ENCODE assay signal across 18 cellular contexts in genomic region chr13:74669149-74669548, GRCh38.
DNase-seq lines count a peak whose midpoint lies in the region; ATAC-seq lines count a peak whose summit lies in the region.
"Had no signal": no experiment of that assay in that cellular context is flagged by ENCODE, and none has a peak within 500 bp of the region (broad histone marks: within the 10 kb centered on the region; RNA-seq: fewer than 3 reads in every experiment).

No MANE protein-coding gene starts in this region.

- H3K4me1 ChIP-seq in mesendoderm (ENCODE audit: control insufficient read depth, low read depth, low read length): no peaks in the 10 kb centered on the region
- H3K4me1 ChIP-seq in SJCRH30: no peaks in the 10 kb centered on the region
- H3K4me1 ChIP-seq: A549, Caco-2 had no signal

- H4K8ac ChIP-seq in mesendoderm (ENCODE audit: low read depth, low read length): no peak overlapping the region

- H3K36me3 ChIP-seq in mesendoderm (ENCODE audit: control insufficient read depth, insufficient read depth, low read length) (no peaks in the 10 kb centered on the region), SJCRH30 (no peaks in the 10 kb centered on the region)

- no peak overlapping the region for H2AK5ac ChIP-seq in mesendoderm (ENCODE audit: low read length)

- no peak overlapping the region for H3K56ac ChIP-seq in mesendoderm (ENCODE audit: low read length)

- no peaks in the 10 kb centered on the region for H3K27me3 ChIP-seq in mesendoderm (ENCODE audit: insufficient read depth, low read length, poor library complexity)
- no peaks in the 10 kb centered on the region for H3K27me3 ChIP-seq in SJCRH30

- H3K79me2 ChIP-seq in mesendoderm (ENCODE audit: control insufficient read depth, insufficient read depth, low read length): no peaks in the 10 kb centered on the region

- H3K4me3 Mint-ChIP-seq in stimulated activated memory B cell treated with anti-CD40 and anti-IgM and Interleukin-4, amounts not matched to agents 10 μg/mL and 1 μg/mL and 100 μg/mL, for 72 hours: no peak overlapping the region
- H3K4me3 Mint-ChIP-seq: CD4-positive, alpha-beta T cell; HFFc6 had no signal

- H2BK15ac ChIP-seq in mesendoderm (replicated peaks; ENCODE audit: low read depth): no peak overlapping the region

- no peaks in the 10 kb centered on the region for H3K4me1 Mint-ChIP-seq in stimulated activated memory B cell treated with anti-CD40 and anti-IgM and Interleukin-4, amounts not matched to agents 10 μg/mL and 1 μg/mL and 100 μg/mL, for 72 hours

- H3K4ac ChIP-seq in mesendoderm (ENCODE audit: low read depth, low read length): no peak overlapping the region

- no peak overlapping the region for H2BK5ac ChIP-seq in mesendoderm (ENCODE audit: low read length)

- peaks cover 10% of the 10 kb centered on the region for H3K27me3 Mint-ChIP-seq in stimulated activated memory B cell treated with anti-CD40 and anti-IgM and Interleukin-4, amounts not matched to agents 10 μg/mL and 1 μg/mL and 100 μg/mL, for 72 hours

- DNase-seq in NCI-H82 (lab: John Stamatoyannopoulos, UW) (peak; percentile 40), NCI-H82 treated with DMSO at 0.1 percent for 48 hours (lab: John Stamatoyannopoulos, UW; ENCODE audit: unreplicated experiment) (no peak), mesendoderm (peak; percentile 13), SJCRH30 (no peak), UCSD-AML1 (lab: John Stamatoyannopoulos, UW; ENCODE audit: unreplicated experiment) (no peak)
- DNase-seq: AML-193; Caco-2; CD4-positive, alpha-beta T cell; GF-D8; HFFc6 had no signal

- no peak overlapping the region for H2BK120ac ChIP-seq in mesendoderm (ENCODE audit: low read depth, low read length)

- no peaks in the 10 kb centered on the region for H3K36me3 Mint-ChIP-seq in stimulated activated memory B cell treated with anti-CD40 and anti-IgM and Interleukin-4, amounts not matched to agents 10 μg/mL and 1 μg/mL and 100 μg/mL, for 72 hours

- no peak overlapping the region for H3K9ac ChIP-seq in mesendoderm (ENCODE audit: low read length)

- no peaks in the 10 kb centered on the region for H3K79me1 ChIP-seq in mesendoderm (ENCODE audit: low read length)

- no peaks in the 10 kb centered on the region for H3K9me3 ChIP-seq in SJCRH30 (replicated peaks)
- H3K9me3 ChIP-seq: A549, Caco-2 had no signal

- no peak overlapping the region for H3K4me2 ChIP-seq in mesendoderm (ENCODE audit: low read length)
- H3K4me2 ChIP-seq: A549 had no signal

- H3K27ac ChIP-seq in mesendoderm (ENCODE audit: low read depth, low read length) (no peak overlapping the region), SJCRH30 (no peak overlapping the region)
- H3K27ac ChIP-seq: 22Rv1, A549, C4-2B, HL-60 had no signal

- no peak overlapping the region for H3K18ac ChIP-seq in mesendoderm (ENCODE audit: low read length)

- H3K23ac ChIP-seq in mesendoderm (ENCODE audit: low read length): no peak overlapping the region

- H3K4me3 ChIP-seq in mesendoderm (ENCODE audit: low read length): no peak overlapping the region
- no peak overlapping the region for H3K4me3 ChIP-seq in SJCRH30
- H3K4me3 ChIP-seq: A549 had no signal

- no peaks in the 10 kb centered on the region for H3K9me3 Mint-ChIP-seq in stimulated activated memory B cell treated with anti-CD40 and anti-IgM and Interleukin-4, amounts not matched to agents 10 μg/mL and 1 μg/mL and 100 μg/mL, for 72 hours
- H3K9me3 Mint-ChIP-seq: CD4-positive, alpha-beta T cell; HFFc6 had no signal

- H4K5ac ChIP-seq in mesendoderm (ENCODE audit: low read length): no peak overlapping the region

- no peak overlapping the region for H3K27ac Mint-ChIP-seq in stimulated activated memory B cell treated with anti-CD40 and anti-IgM and Interleukin-4, amounts not matched to agents 10 μg/mL and 1 μg/mL and 100 μg/mL, for 72 hours
- H3K27ac Mint-ChIP-seq: CD4-positive, alpha-beta T cell; HFFc6 had no signal

- peak; percentile 32 for ATAC-seq in esophagus mucosa
- ATAC-seq in stimulated activated memory B cell treated with anti-CD40 and anti-IgM and Interleukin-4, amounts not matched to agents 10 μg/mL and 1 μg/mL and 100 μg/mL, for 72 hours: peak; percentile 16
- no peak for ATAC-seq in GM19455 (IDR thresholded peaks at IDR 0.05; ENCODE audit: unreplicated experiment)
- ATAC-seq: A549, HCT116 had no signal

Comparison
In these comparisons a context has a peak if more than half of its experiments do, and no peak if none do; other contexts are left out.
1. DNase-seq: peak in NCI-H82 (single experiment) and mesendoderm (single experiment); none in NCI-H82 treated with DMSO at 0.1 percent for 48 hours (single experiment), SJCRH30 (0 of 2) and UCSD-AML1 (single experiment).